14 cellular contexts compared by ENCODE assay signal in genomic region chr2:96108578-96109561, GRCh38. TPM values are rescaled to one million over a fixed set of nuclear protein-coding genes. Genes with fewer than 3 reads are reported as not detected.
DNase-seq lines count a peak whose midpoint lies in the region; ATAC-seq, FAIRE-seq and TF ChIP-seq lines count a peak whose summit lies in the region.
"Had no signal": no experiment of that assay in that cellular context is flagged by ENCODE, and none has a peak within 500 bp of the region (broad histone marks: within the 10 kb centered on the region; RNA-seq: fewer than 3 reads in every experiment).

No MANE protein-coding gene starts in this region.

- FAIRE-seq in HepG2 (lab: Jason Lieb, UNC) = no peak
- FAIRE-seq: A549, bronchial epithelial cell, small intestine had no signal

- H4K20me1 ChIP-seq in HepG2 (ENCODE audit: insufficient read depth, low read length) = no peaks in the 10 kb centered on the region

- TF ChIP-seq EP300 in HepG2 (IDR thresholded peaks at IDR 0.05; ENCODE audit: low read depth in 2 of 2, low read length in 2 of 2) = no peak
- no peak for TF ChIP-seq EP300 in HepG2 (CRISPR knock-in tag; IDR thresholded peaks at IDR 0.05; ENCODE audit: borderline replicate concordance)

- H3K27me3 ChIP-seq in HepG2 (ENCODE audit: control insufficient read depth in 1 of 2, insufficient read depth in 2 of 2, low read length in 2 of 2) = peaks cover 2 to 3% of the 10 kb centered on the region in 2 experiments; a peak in 3 of 5 replicates
- peaks cover 0 to 2% of the 10 kb centered on the region in 2 donors for H3K27me3 ChIP-seq in stomach smooth muscle (ENCODE audit: control insufficient read depth in 1 of 2, insufficient read depth in 2 of 2, low read length in 2 of 2)
- H3K27me3 ChIP-seq: Peyer's patch had no signal

- no peak overlapping the region for H3K27ac Mint-ChIP-seq in activated CD4-positive, alpha-beta T cell treated with anti-CD3 and anti-CD28 coated beads for 36 hours
- H3K27ac Mint-ChIP-seq in activated CD4-positive, alpha-beta T cell treated with anti-CD3 and anti-CD28 coated beads, Interleukin-2, amount 10 ng/mL, durations not matched to agents 24 days and 14 days = no peak overlapping the region
- no peak overlapping the region for H3K27ac Mint-ChIP-seq in stimulated activated memory B cell treated with anti-CD40 and anti-IgM and Interleukin-4, amounts not matched to agents 10 μg/mL and 1 μg/mL and 100 μg/mL, for 72 hours
- H3K27ac Mint-ChIP-seq in immature natural killer cell = no peak overlapping the region

- DNase-seq in activated CD4-positive, alpha-beta T cell treated with anti-CD3 and anti-CD28 coated beads for 36 hours = peak; percentile 1
- DNase-seq in activated CD4-positive, alpha-beta T cell treated with anti-CD3 and anti-CD28 coated beads, Interleukin-2, amount 10 ng/mL, durations not matched to agents 24 days and 14 days = no peak
- DNase-seq in effector CD4-positive, alpha-beta T cell = peak; percentile 2
- DNase-seq in HepG2 (ENCODE audit: low spot score) (no peak), NCI-H2029 treated with DMSO at 0.1 percent for 48 hours (lab: John Stamatoyannopoulos, UW) (no peak), immature natural killer cell (no peak)
- DNase-seq: mammary epithelial cell, small intestine had no signal

- H3K4me1 ChIP-seq in HepG2 (ENCODE audit: insufficient read depth, low read length) = peaks cover 30% of the 10 kb centered on the region
- peaks cover 14% of the 10 kb centered on the region for H3K4me1 ChIP-seq in stomach smooth muscle (ENCODE audit: control insufficient read depth, insufficient read depth, low read length)
- H3K4me1 ChIP-seq: A549 had no signal

- peak overlapping the region in 2 of 3 experiments; percentile 8 to 48; a peak in 1 of 6 replicates for H3K4me3 ChIP-seq in HepG2 (replicated peaks in 1 of 3; ENCODE audit: insufficient read depth in 1 of 3, low read depth in 2 of 3, low read length in 3 of 3)
- H3K4me3 ChIP-seq in stomach smooth muscle (ENCODE audit: low read length in 2 of 2) = no peak overlapping the region
- H3K4me3 ChIP-seq: A549, Peyer's patch had no signal

- H3K9me3 ChIP-seq in HepG2 (ENCODE audit: low read length) (no peaks in the 10 kb centered on the region), stomach smooth muscle (ENCODE audit: control insufficient read depth in 2 of 2, low read length in 2 of 2) (peaks cover 0 to 11% of the 10 kb centered on the region in 2 donors)

- H2AFZ ChIP-seq in HepG2 (ENCODE audit: low read length) = no peak overlapping the region

- no peaks in the 10 kb centered on the region for H3K79me2 ChIP-seq in HepG2 (ENCODE audit: insufficient read depth, low read length)

- no peak overlapping the region for H3K27ac ChIP-seq in HepG2 (ENCODE audit: extremely low read length, insufficient read depth, low read length)
- peak overlapping the region; percentile 37 for H3K27ac ChIP-seq in stomach smooth muscle (ENCODE audit: low read length)
- H3K27ac ChIP-seq: A549, KMS-11 had no signal

- H3K9me3 Mint-ChIP-seq in activated CD4-positive, alpha-beta T cell treated with anti-CD3 and anti-CD28 coated beads for 36 hours (ENCODE audit: low read depth) = peaks cover 8% of the 10 kb centered on the region
- H3K9me3 Mint-ChIP-seq in activated CD4-positive, alpha-beta T cell treated with anti-CD3 and anti-CD28 coated beads, Interleukin-2, amount 10 ng/mL, durations not matched to agents 24 days and 14 days = peaks cover 9% of the 10 kb centered on the region
- H3K9me3 Mint-ChIP-seq in stimulated activated memory B cell treated with anti-CD40 and anti-IgM and Interleukin-4, amounts not matched to agents 10 μg/mL and 1 μg/mL and 100 μg/mL, for 72 hours = peaks cover 15% of the 10 kb centered on the region
- peaks cover 3 to 13% (median 6%) of the 10 kb centered on the region in 6 donors for H3K9me3 Mint-ChIP-seq in immature natural killer cell

- H3K36me3 ChIP-seq in HepG2 (replicated peaks in 1 of 2; ENCODE audit: control insufficient read depth in 1 of 2, insufficient read depth in 2 of 2, low read length in 2 of 2) (no peaks in the 10 kb centered on the region), stomach smooth muscle (ENCODE audit: control insufficient read depth in 2 of 2, insufficient read depth in 2 of 2, low read length in 2 of 2) (no peaks in the 10 kb centered on the region)
- H3K36me3 ChIP-seq: Peyer's patch had no signal

- BruUV-seq in HepG2 (replicated peaks; lab: Mats Ljungman, UMichigan) = no TSS peak

- intact Hi-C loops in activated CD4-positive, alpha-beta T cell treated with anti-CD3 and anti-CD28 coated beads for 36 hours (cut with DNase I, micrococcal nuclease) = no loop called here
- intact Hi-C loops in activated CD4-positive, alpha-beta T cell treated with anti-CD3 and anti-CD28 coated beads, Interleukin-2, amount 10 ng/mL, durations not matched to agents 24 days and 14 days (cut with micrococcal nuclease) = no loop called here
- intact Hi-C loops in HepG2 (cut with micrococcal nuclease; ENCODE audit: unreplicated experiment) = no loop called here

- TF ChIP-seq RAD21 in HepG2 (CRISPR knock-in tag; IDR thresholded peaks at IDR 0.05) = no peak

- peak overlapping the region; percentile 67 for H3K4me2 ChIP-seq in HepG2 (ENCODE audit: low read depth, low read length)
- H3K4me2 ChIP-seq: A549, KMS-11 had no signal

- H3K27me3 Mint-ChIP-seq in activated CD4-positive, alpha-beta T cell treated with anti-CD3 and anti-CD28 coated beads for 36 hours = no peaks in the 10 kb centered on the region
- H3K27me3 Mint-ChIP-seq in activated CD4-positive, alpha-beta T cell treated with anti-CD3 and anti-CD28 coated beads, Interleukin-2, amount 10 ng/mL, durations not matched to agents 24 days and 14 days = peaks cover 2% of the 10 kb centered on the region
- peaks cover 20% of the 10 kb centered on the region for H3K27me3 Mint-ChIP-seq in stimulated activated memory B cell treated with anti-CD40 and anti-IgM and Interleukin-4, amounts not matched to agents 10 μg/mL and 1 μg/mL and 100 μg/mL, for 72 hours
- no peaks in the 10 kb centered on the region for H3K27me3 Mint-ChIP-seq in immature natural killer cell (ENCODE audit: low read depth in 3 of 3)

- peaks cover 6% of the 10 kb centered on the region for H3K36me3 Mint-ChIP-seq in activated CD4-positive, alpha-beta T cell treated with anti-CD3 and anti-CD28 coated beads for 36 hours (ENCODE audit: low read depth)
- peaks cover 1% of the 10 kb centered on the region for H3K36me3 Mint-ChIP-seq in activated CD4-positive, alpha-beta T cell treated with anti-CD3 and anti-CD28 coated beads, Interleukin-2, amount 10 ng/mL, durations not matched to agents 24 days and 14 days (ENCODE audit: low read depth)
- H3K36me3 Mint-ChIP-seq in stimulated activated memory B cell treated with anti-CD40 and anti-IgM and Interleukin-4, amounts not matched to agents 10 μg/mL and 1 μg/mL and 100 μg/mL, for 72 hours = peaks cover 9% of the 10 kb centered on the region
- H3K36me3 Mint-ChIP-seq in immature natural killer cell = peaks cover 0 to 7% (median 4%) of the 10 kb centered on the region in 3 donors

- in situ Hi-C loops in HepG2 (cut with HindIII; ENCODE audit: extremely low pct_ligation_motif_present, low pct_unique_long_range_greater_than_20kb) = loop anchor here (25.0 kb wide), 2 partner anchors 97 to 272 kb away; no protein-coding TSS in a partner anchor

- POLR2A ChIA-PET in activated CD4-positive, alpha-beta T cell treated with anti-CD3 and anti-CD28 coated beads for 36 hours (lab: Charles Lee) = no interaction called here
- POLR2A ChIA-PET in HepG2 (lab: Yijun Ruan, JAX) = no interaction called here

- H3K9ac ChIP-seq in HepG2 (ENCODE audit: insufficient read depth, low read depth, low read length) (peak overlapping the region; percentile 23; the same call in 1 of the 2 replicates), stomach smooth muscle (ENCODE audit: low read length in 2 of 2) (peak overlapping the region in 1 of 2 donors; percentile 28)
- H3K9ac ChIP-seq: KMS-11 had no signal

- WGBS in HepG2 (ENCODE audit: low lambda C conversion rate) = 34% methylated on average over 17 of the region's 19 CpGs

- CTCF ChIA-PET in activated CD4-positive, alpha-beta T cell treated with anti-CD3 and anti-CD28 coated beads for 36 hours (lab: Charles Lee) = interaction anchor here (0.6 to 0.8 kb wide), 2 partner anchors 29 to 30 kb away, joined by 3 read pairs; no protein-coding TSS in a partner anchor
- CTCF ChIA-PET in HepG2 (lab: Yijun Ruan, JAX; ENCODE audit: low intra/inter-chr PET ratio, low total read pairs) = interaction anchor here (1.2 kb wide), 1 partner anchor 9 kb away, joined by 3 read pairs; no protein-coding TSS in a partner anchor

- no peak for ATAC-seq in activated CD4-positive, alpha-beta T cell treated with anti-CD3 and anti-CD28 coated beads for 36 hours
- peak; percentile 16 for ATAC-seq in HepG2
- ATAC-seq in stimulated activated memory B cell treated with anti-CD40 and anti-IgM and Interleukin-4, amounts not matched to agents 10 μg/mL and 1 μg/mL and 100 μg/mL, for 72 hours = no peak
- ATAC-seq: A549 had no signal

- no peak for TF ChIP-seq CTCF in HepG2 (CRISPR knock-in tag; IDR thresholded peaks at IDR 0.05)

- TF ChIP-seq POLR2A in HepG2 (IDR thresholded peaks at IDR 0.05; ENCODE audit: insufficient read depth in 1 of 2, low read depth in 2 of 2, low read length in 2 of 2) = no peak

- H3K4me1 Mint-ChIP-seq in activated CD4-positive, alpha-beta T cell treated with anti-CD3 and anti-CD28 coated beads for 36 hours = no peaks in the 10 kb centered on the region
- H3K4me1 Mint-ChIP-seq in activated CD4-positive, alpha-beta T cell treated with anti-CD3 and anti-CD28 coated beads, Interleukin-2, amount 10 ng/mL, durations not matched to agents 24 days and 14 days = no peaks in the 10 kb centered on the region
- peaks cover 13% of the 10 kb centered on the region for H3K4me1 Mint-ChIP-seq in stimulated activated memory B cell treated with anti-CD40 and anti-IgM and Interleukin-4, amounts not matched to agents 10 μg/mL and 1 μg/mL and 100 μg/mL, for 72 hours
- no peaks in the 10 kb centered on the region for H3K4me1 Mint-ChIP-seq in immature natural killer cell

- H3K4me3 Mint-ChIP-seq in activated CD4-positive, alpha-beta T cell treated with anti-CD3 and anti-CD28 coated beads for 36 hours = no peak overlapping the region
- no peak overlapping the region for H3K4me3 Mint-ChIP-seq in activated CD4-positive, alpha-beta T cell treated with anti-CD3 and anti-CD28 coated beads, Interleukin-2, amount 10 ng/mL, durations not matched to agents 24 days and 14 days
- no peak overlapping the region for H3K4me3 Mint-ChIP-seq in stimulated activated memory B cell treated with anti-CD40 and anti-IgM and Interleukin-4, amounts not matched to agents 10 μg/mL and 1 μg/mL and 100 μg/mL, for 72 hours
- H3K4me3 Mint-ChIP-seq in immature natural killer cell = no peak overlapping the region

RNA-seq across cellular contexts. Expression of gene ADRA2B, which starts 7.5 kb away (rescaled TPM):
- total RNA-seq in activated CD4-positive, alpha-beta T cell treated with anti-CD3 and anti-CD28 coated beads for 36 hours = under 1 TPM; 0.30 to 0.54 TPM
- total RNA-seq in activated CD4-positive, alpha-beta T cell treated with anti-CD3 and anti-CD28 coated beads, Interleukin-2, amount 10 ng/mL, durations not matched to agents 24 days and 14 days = 0.21 TPM in 2 replicates
- total RNA-seq in HepG2 (2016; rRNA removed; fragmentation: Illumina TruSeq; extraction: Trizol) = not detected in 2 replicates
- total RNA-seq in HepG2 (2016; cell fraction: cytosol; rRNA removed; fragmentation: Illumina TruSeq; extraction: Trizol; ENCODE audit: low read depth) = not detected in 2 replicates
- not detected in 2 replicates for total RNA-seq in HepG2 (2016; cell fraction: insoluble cytoplasmic fraction; rRNA removed; fragmentation: Illumina TruSeq; extraction: Trizol)
- not detected in 2 replicates for total RNA-seq in HepG2 (2016; cell fraction: membrane; rRNA removed; fragmentation: Illumina TruSeq; extraction: Trizol)
- total RNA-seq in HepG2 (2016; cell fraction: nucleus; rRNA removed; fragmentation: Illumina TruSeq; extraction: Trizol) = not detected in 2 replicates
- polyA plus RNA-seq in HepG2 (2011; rRNA removed) (not detected in 2 replicates), immature natural killer cell (under 1 TPM in 1 of 3 donors, not detected in 2; 0.83 TPM)
- polyA plus RNA-seq in HepG2 (2011; cell fraction: cytosol; rRNA removed) = not detected in 2 replicates
- 0.10 TPM in 1 of 2 replicates, not detected in the other for polyA plus RNA-seq in HepG2 (2011; cell fraction: nucleus; rRNA removed)
- not detected in 2 replicates for polyA plus RNA-seq in HepG2 (2012)
- not detected in 2 replicates for polyA plus RNA-seq in HepG2 (2016; cell fraction: cytosol; fragmentation: Illumina TruSeq; extraction: Trizol; ENCODE audit: low read depth)
- not detected in 2 replicates for polyA plus RNA-seq in HepG2 (2016; cell fraction: insoluble cytoplasmic fraction; fragmentation: Illumina TruSeq; extraction: Trizol; ENCODE audit: low read depth)
- polyA plus RNA-seq in HepG2 (2016; cell fraction: membrane; fragmentation: Illumina TruSeq; extraction: Trizol; ENCODE audit: low read depth) = not detected in 2 replicates
- not detected in 2 replicates for polyA plus RNA-seq in HepG2 (2016; cell fraction: nucleus; fragmentation: Illumina TruSeq; extraction: Trizol; ENCODE audit: insufficient read depth, low read depth)
- polyA minus RNA-seq in HepG2 (2011; rRNA and poly(A)+ RNA removed; ENCODE audit: low replicate concordance) = 0.07 TPM in 1 of 2 replicates, not detected in the other
- not detected in 2 replicates for polyA minus RNA-seq in HepG2 (2011; cell fraction: cytosol; rRNA and poly(A)+ RNA removed)
- not detected in 2 replicates for polyA minus RNA-seq in HepG2 (2011; cell fraction: nucleus; rRNA and poly(A)+ RNA removed)
- total RNA-seq: bronchial epithelial cell had no signal

RNA-seq across cellular contexts. Expression of gene ASTL, which starts 29.4 kb away (rescaled TPM):
- total RNA-seq in activated CD4-positive, alpha-beta T cell treated with anti-CD3 and anti-CD28 coated beads for 36 hours = 1 to 10 TPM; 2.5 to 2.8 TPM
- total RNA-seq in activated CD4-positive, alpha-beta T cell treated with anti-CD3 and anti-CD28 coated beads, Interleukin-2, amount 10 ng/mL, durations not matched to agents 24 days and 14 days = 2.4 and 3.4 TPM in 2 replicates
- total RNA-seq in HepG2 (2016; rRNA removed; fragmentation: Illumina TruSeq; extraction: Trizol) = not detected in 2 replicates
- not detected in 2 replicates for total RNA-seq in HepG2 (2016; cell fraction: cytosol; rRNA removed; fragmentation: Illumina TruSeq; extraction: Trizol; ENCODE audit: low read depth)
- total RNA-seq in HepG2 (2016; cell fraction: insoluble cytoplasmic fraction; rRNA removed; fragmentation: Illumina TruSeq; extraction: Trizol) = not detected in 2 replicates
- total RNA-seq in HepG2 (2016; cell fraction: membrane; rRNA removed; fragmentation: Illumina TruSeq; extraction: Trizol) = not detected in 2 replicates
- not detected in 2 replicates for total RNA-seq in HepG2 (2016; cell fraction: nucleus; rRNA removed; fragmentation: Illumina TruSeq; extraction: Trizol)
- polyA plus RNA-seq in HepG2 (2011; rRNA removed) (not detected in 2 replicates), immature natural killer cell (not detected)
- not detected in 2 replicates for polyA plus RNA-seq in HepG2 (2011; cell fraction: cytosol; rRNA removed)
- polyA plus RNA-seq in HepG2 (2011; cell fraction: nucleus; rRNA removed) = not detected in 2 replicates
- polyA plus RNA-seq in HepG2 (2012) = not detected in 2 replicates
- not detected in 2 replicates for polyA plus RNA-seq in HepG2 (2016; cell fraction: cytosol; fragmentation: Illumina TruSeq; extraction: Trizol; ENCODE audit: low read depth)
- not detected in 2 replicates for polyA plus RNA-seq in HepG2 (2016; cell fraction: insoluble cytoplasmic fraction; fragmentation: Illumina TruSeq; extraction: Trizol; ENCODE audit: low read depth)
- not detected in 2 replicates for polyA plus RNA-seq in HepG2 (2016; cell fraction: membrane; fragmentation: Illumina TruSeq; extraction: Trizol; ENCODE audit: low read depth)
- not detected in 2 replicates for polyA plus RNA-seq in HepG2 (2016; cell fraction: nucleus; fragmentation: Illumina TruSeq; extraction: Trizol; ENCODE audit: insufficient read depth, low read depth)
- polyA minus RNA-seq in HepG2 (2011; rRNA and poly(A)+ RNA removed; ENCODE audit: low replicate concordance) = 1.6 TPM in 1 of 2 replicates, not detected in the other
- polyA minus RNA-seq in HepG2 (2011; cell fraction: cytosol; rRNA and poly(A)+ RNA removed) = not detected in 2 replicates
- polyA minus RNA-seq in HepG2 (2011; cell fraction: nucleus; rRNA and poly(A)+ RNA removed) = not detected in 2 replicates
- total RNA-seq: bronchial epithelial cell, Peyer's patch had no signal
- polyA plus RNA-seq: A549, mammary epithelial cell, small intestine had no signal

RNA-seq across cellular contexts. Expression of gene DUSP2, which starts 36.4 kb away (rescaled TPM):
- 100 to 1,000 TPM; 248 to 407 TPM for total RNA-seq in activated CD4-positive, alpha-beta T cell treated with anti-CD3 and anti-CD28 coated beads for 36 hours
- 436 and 445 TPM in 2 replicates for total RNA-seq in activated CD4-positive, alpha-beta T cell treated with anti-CD3 and anti-CD28 coated beads, Interleukin-2, amount 10 ng/mL, durations not matched to agents 24 days and 14 days
- not detected in 2 replicates for total RNA-seq in HepG2 (2016; rRNA removed; fragmentation: Illumina TruSeq; extraction: Trizol)
- not detected in 2 replicates for total RNA-seq in HepG2 (2016; cell fraction: cytosol; rRNA removed; fragmentation: Illumina TruSeq; extraction: Trizol; ENCODE audit: low read depth)
- total RNA-seq in HepG2 (2016; cell fraction: insoluble cytoplasmic fraction; rRNA removed; fragmentation: Illumina TruSeq; extraction: Trizol) = not detected in 2 replicates
- total RNA-seq in HepG2 (2016; cell fraction: membrane; rRNA removed; fragmentation: Illumina TruSeq; extraction: Trizol) = not detected in 2 replicates
- not detected in 2 replicates for total RNA-seq in HepG2 (2016; cell fraction: nucleus; rRNA removed; fragmentation: Illumina TruSeq; extraction: Trizol)
- polyA plus RNA-seq in HepG2 (2011; rRNA removed) (not detected in 2 replicates), immature natural killer cell (100 to 1,000 TPM; 272 to 875 (median 555) TPM)
- polyA plus RNA-seq in HepG2 (2011; cell fraction: cytosol; rRNA removed) = 0.04 TPM in 1 of 2 replicates, not detected in the other
- 0.12 and 0.18 TPM in 2 replicates for polyA plus RNA-seq in HepG2 (2011; cell fraction: nucleus; rRNA removed)
- not detected in 2 replicates for polyA plus RNA-seq in HepG2 (2012)
- not detected in 2 replicates for polyA plus RNA-seq in HepG2 (2016; cell fraction: cytosol; fragmentation: Illumina TruSeq; extraction: Trizol; ENCODE audit: low read depth)
- polyA plus RNA-seq in HepG2 (2016; cell fraction: insoluble cytoplasmic fraction; fragmentation: Illumina TruSeq; extraction: Trizol; ENCODE audit: low read depth) = not detected in 2 replicates
- polyA plus RNA-seq in HepG2 (2016; cell fraction: membrane; fragmentation: Illumina TruSeq; extraction: Trizol; ENCODE audit: low read depth) = not detected in 2 replicates
- not detected in 2 replicates for polyA plus RNA-seq in HepG2 (2016; cell fraction: nucleus; fragmentation: Illumina TruSeq; extraction: Trizol; ENCODE audit: insufficient read depth, low read depth)
- 103 TPM in 1 of 2 replicates, not detected in the other for polyA minus RNA-seq in HepG2 (2011; rRNA and poly(A)+ RNA removed; ENCODE audit: low replicate concordance)
- 0.69 and 1.3 TPM in 2 replicates for polyA minus RNA-seq in HepG2 (2011; cell fraction: cytosol; rRNA and poly(A)+ RNA removed)
- 0.25 and 0.52 TPM in 2 replicates for polyA minus RNA-seq in HepG2 (2011; cell fraction: nucleus; rRNA and poly(A)+ RNA removed)

Comparison
In these comparisons a context has a peak if more than half of its experiments do, and no peak if none do; other contexts are left out.
1. DNase-seq: peak in activated CD4-positive, alpha-beta T cell treated with anti-CD3 and anti-CD28 coated beads for 36 hours (single experiment) and effector CD4-positive, alpha-beta T cell (single experiment); none in activated CD4-positive, alpha-beta T cell treated with anti-CD3 and anti-CD28 coated beads, Interleukin-2, amount 10 ng/mL, durations not matched to agents 24 days and 14 days (single experiment), HepG2 (single experiment), NCI-H2029 treated with DMSO at 0.1 percent for 48 hours (single experiment) and immature natural killer cell (0 of 3).
2. H3K4me3 ChIP-seq: peak in HepG2 (2 of 3); none in stomach smooth muscle (0 of 2).
3. RNA of gene DUSP2, which starts 36.4 kb away (total RNA-seq): 436 to 445 TPM in activated CD4-positive, alpha-beta T cell treated with anti-CD3 and anti-CD28 coated beads, Interleukin-2, amount 10 ng/mL, durations not matched to agents 24 days and 14 days and 248 to 407 TPM in activated CD4-positive, alpha-beta T cell treated with anti-CD3 and anti-CD28 coated beads for 36 hours; not detected in HepG2; every median in the first group is over 100 times any median in the second.